Comparison of ENCODE assay signal across 8 cellular contexts in the genomic region with DNA sequence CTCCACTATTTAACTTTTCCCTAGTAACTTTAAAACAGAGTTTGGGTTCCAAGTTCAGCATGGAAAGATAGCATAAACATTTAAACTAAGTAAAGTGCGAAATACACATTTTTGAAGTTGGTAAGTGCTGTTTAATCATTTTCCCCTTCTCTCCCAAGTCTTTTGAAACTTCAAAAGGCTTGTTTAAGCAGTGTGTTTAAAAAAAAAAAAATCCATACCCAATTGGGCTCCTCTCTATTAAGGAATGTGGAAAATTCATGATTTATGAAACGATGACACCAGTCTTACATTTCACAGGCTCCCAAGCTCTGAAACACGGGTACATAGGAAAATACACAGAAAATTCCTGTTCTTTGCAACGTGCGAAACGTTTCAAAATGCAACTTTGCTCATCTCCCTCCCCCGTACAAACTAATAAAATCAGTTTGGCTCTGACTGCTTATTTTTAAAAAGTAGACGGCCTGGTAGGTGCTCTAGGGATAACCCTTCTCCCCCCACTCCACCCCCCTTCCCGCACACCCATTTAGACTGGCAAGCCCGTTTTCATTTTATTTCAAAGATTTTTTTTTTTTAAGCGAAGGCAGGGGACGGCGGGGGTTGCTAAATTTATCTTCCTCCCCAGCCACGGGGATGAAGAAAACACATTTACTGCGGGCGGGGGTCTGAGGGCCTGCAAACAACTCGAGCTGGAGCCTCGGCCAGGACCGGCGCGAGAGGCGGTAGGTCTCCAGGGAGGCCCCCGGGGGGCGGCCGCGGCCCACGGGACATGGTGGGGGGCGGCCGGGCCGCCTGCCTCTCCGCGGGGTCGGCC. TPM values are rescaled to one million over a fixed set of nuclear protein-coding genes. Genes with fewer than 3 reads are reported as not detected.
DNase-seq lines count a peak whose midpoint lies in the region; ATAC-seq and TF ChIP-seq lines count a peak whose summit lies in the region.

No MANE protein-coding gene starts in this region.

- DNase-seq in ELR (ENCODE audit: low read depth) (peak; percentile 63), fibroblast of lung (ENCODE audit: low read depth in 2 of 2) (peak; percentile 42 to 70), nucleus accumbens (lab: John Stamatoyannopoulos, UW) (peak in 30 of 56 donors; percentile 7 to 72 (median 52)), mucosa of gallbladder (ENCODE audit: low spot score) (no peak), SHP77 (lab: John Stamatoyannopoulos, UW) (no peak)

- H3K9me3 ChIP-seq in fibroblast of lung (ENCODE audit: control insufficient read depth, insufficient read depth, low read depth, low read length) = no peaks in the 10 kb centered on the region

- no peak overlapping the region for H2AFZ ChIP-seq in fibroblast of lung (ENCODE audit: low read length)

- H3K4me2 ChIP-seq in fibroblast of lung (ENCODE audit: extremely low read depth, insufficient read depth, low read length) = peak overlapping the region; percentile 97

- peaks cover 4% of the 10 kb centered on the region for H3K4me1 ChIP-seq in fibroblast of lung (ENCODE audit: control insufficient read depth, extremely low read depth, insufficient read depth, low read length)

- H4K20me1 ChIP-seq in fibroblast of lung (ENCODE audit: control insufficient read depth, extremely low read depth, insufficient read depth, low read length) = peaks cover 5% of the 10 kb centered on the region

- no peaks in the 10 kb centered on the region for H3K36me3 ChIP-seq in fibroblast of lung (ENCODE audit: control insufficient read depth, insufficient read depth, low read length)

- ATAC-seq in HG03045 (IDR thresholded peaks at IDR 0.05; ENCODE audit: unreplicated experiment) (peak; percentile 4), GM21825 (IDR thresholded peaks at IDR 0.05; ENCODE audit: unreplicated experiment) (no peak)

- no peaks in the 10 kb centered on the region for H3K27me3 ChIP-seq in fibroblast of lung (ENCODE audit: control insufficient read depth, insufficient read depth, low read length)

- H3K9ac ChIP-seq in fibroblast of lung (ENCODE audit: insufficient read depth, low read length) = peak overlapping the region; percentile 94

- H3K27ac ChIP-seq in fibroblast of lung (ENCODE audit: insufficient read depth, low read length) = peak overlapping the region; percentile 91

- H3K4me3 ChIP-seq in WI38 (ENCODE audit: low read depth, low read length) = peak overlapping the region; percentile 79
- peak overlapping the region; percentile 49 to 66 (median 63) for H3K4me3 ChIP-seq in fibroblast of lung (replicated peaks in 1 of 4; ENCODE audit: control extremely low read depth in 1 of 4, insufficient read depth in 1 of 4, low read depth in 3 of 4, low read length in 4 of 4)

- peaks cover 34% of the 10 kb centered on the region for H3K79me2 ChIP-seq in fibroblast of lung (ENCODE audit: control insufficient read depth, insufficient read depth, low read length)

- TF ChIP-seq CTCF in WI38 (IDR thresholded peaks at IDR 0.05; ENCODE audit: low read depth, low read length) (no peak), fibroblast of lung (conservative IDR thresholded peaks at IDR 0.05 in 1 of 2, IDR thresholded peaks at IDR 0.05 in 1 of 2; ENCODE audit: low read depth in 1 of 2, low read length in 2 of 2) (no peak)

RNA-seq across cellular contexts. Expression of gene ZFX, which starts 0.8 kb away (rescaled TPM):
- 41.1 and 61.9 TPM in 2 replicates for total RNA-seq in fibroblast of lung
- polyA plus RNA-seq in fibroblast of lung = 31.2 and 37.7 TPM in 2 replicates
- 12.1 and 15.7 TPM in 2 replicates for polyA plus RNA-seq in fibroblast of lung (2012)
- 24.7 and 28.5 TPM in 2 replicates for polyA minus RNA-seq in fibroblast of lung (ENCODE audit: low replicate concordance)
- total RNA-seq in mucosa of gallbladder = 66.4 TPM

Comparison
In these comparisons a context has a peak if more than half of its experiments do, and no peak if none do; other contexts are left out.
1. DNase-seq: peak in ELR (single experiment), fibroblast of lung (2 of 2) and nucleus accumbens (30 of 56); none in mucosa of gallbladder (single experiment) and SHP77 (0 of 2).